17 cellular contexts compared by ENCODE assay signal in genomic region chr3:138877246-138877645, GRCh38. TPM values are rescaled to one million over a fixed set of nuclear protein-coding genes. Genes with fewer than 3 reads are reported as not detected.
DNase-seq lines count a peak whose midpoint lies in the region; ATAC-seq and TF ChIP-seq lines count a peak whose summit lies in the region.
"Had no signal": no experiment of that assay in that cellular context is flagged by ENCODE, and none has a peak within 500 bp of the region (broad histone marks: within the 10 kb centered on the region; RNA-seq: fewer than 3 reads in every experiment).

No MANE protein-coding gene starts in this region.

- WGBS in mammary epithelial cell (ENCODE audit: low coverage, missing lambda C conversion rate) = 11% methylated on average over 2 of the region's 2 CpGs
- WGBS in endodermal cell (ENCODE audit: insufficient coverage in 1 of 2, insufficient read length in 1 of 2), 2 experiments = 98 to 100% methylated on average over 2 of the region's 2 CpGs
- 89 to 95% methylated on average over 2 of the region's 2 CpGs for WGBS in tibial nerve, 2 donors

- H3K27ac ChIP-seq in mammary epithelial cell (ENCODE audit: insufficient read depth, low read depth, low read length) (peak overlapping the region; percentile 73), endodermal cell (ENCODE audit: low read depth, low read length) (no peak overlapping the region), neutrophil (peak overlapping the region; percentile 41), tibial nerve (no peak overlapping the region), osteoblast (ENCODE audit: low read depth, low read length) (no peak overlapping the region)

- TF ChIP-seq CTCF in mammary epithelial cell (conservative IDR thresholded peaks at IDR 0.05 in 1 of 2, IDR thresholded peaks at IDR 0.05 in 1 of 2; ENCODE audit: extremely low read depth in 1 of 2, insufficient read depth in 1 of 2, low read depth in 1 of 2, low read length in 2 of 2) (no peak), MCF 10A (IDR thresholded peaks at IDR 0.05; ENCODE audit: unreplicated experiment) (no peak), endodermal cell (conservative IDR thresholded peaks at IDR 0.05) (no peak), neutrophil (IDR thresholded peaks at IDR 0.05) (no peak), tibial nerve (IDR thresholded peaks at IDR 0.05) (no peak), osteoblast (IDR thresholded peaks at IDR 0.05; ENCODE audit: extremely low read depth, low read depth, low read length) (no peak)

- CTCF ChIA-PET in mammary epithelial cell (lab: Charles Lee; ENCODE audit: low non-redundant PET) (no interaction called here), MCF 10A (lab: Yijun Ruan, JAX) (interaction anchor here (1.4 to 2.1 kb wide), 2 partner anchors 38 to 39 kb away, joined by 4 to 9 read pairs; no protein-coding TSS in a partner anchor)

- no peaks in the 10 kb centered on the region for H4K20me1 ChIP-seq in mammary epithelial cell (ENCODE audit: insufficient read depth, low read length)
- no peaks in the 10 kb centered on the region for H4K20me1 ChIP-seq in osteoblast (ENCODE audit: insufficient read depth, low read length)

- H3K4me2 ChIP-seq in mammary epithelial cell (ENCODE audit: insufficient read depth, low read depth, low read length) (peak overlapping the region; percentile 77), osteoblast (ENCODE audit: insufficient read depth, low read length) (no peak overlapping the region)

- H3K79me2 ChIP-seq in mammary epithelial cell (ENCODE audit: insufficient read depth, low read length) = no peaks in the 10 kb centered on the region
- H3K79me2 ChIP-seq in osteoblast (ENCODE audit: insufficient read depth, low read length) = no peaks in the 10 kb centered on the region

- peak; percentile 95 for DNase-seq in mammary epithelial cell
- no peak for DNase-seq in MCF 10A (ENCODE audit: unreplicated experiment)
- peak; percentile 92 for DNase-seq in OCI-M1 (lab: John Stamatoyannopoulos, UW)
- DNase-seq in endodermal cell = no peak
- no peak for DNase-seq in tibial nerve (ENCODE audit: low spot score in 2 of 2)
- DNase-seq in osteoblast (ENCODE audit: insufficient read length, low spot score, missing footprints) = no peak
- DNase-seq: 8988T, Caco-2, GF-D8, NCI-H1694 treated with DMSO at 0.1 percent for 48 hours, NCI-H2107, NCI-H510A, NCI-H82 had no signal

- H3K4me1 ChIP-seq in mammary epithelial cell (ENCODE audit: insufficient read depth, low read length) (peaks cover 11% of the 10 kb centered on the region), endodermal cell (ENCODE audit: control insufficient read depth, insufficient read depth, low read length) (peaks cover 2% of the 10 kb centered on the region), neutrophil (ENCODE audit: control insufficient read depth in 1 of 2, insufficient read depth in 1 of 2, low read depth in 1 of 2, low read length in 1 of 2) (peaks cover 40 to 46% of the 10 kb centered on the region in 2 experiments), tibial nerve (no peaks in the 10 kb centered on the region), osteoblast (ENCODE audit: insufficient read depth, low read length) (no peaks in the 10 kb centered on the region)
- H3K4me1 ChIP-seq: Caco-2 had no signal

- in situ Hi-C loops in mammary epithelial cell (cut with MboI; ENCODE audit: low sequenced_read_pairs in 2 of 2) = no loop called here

- no peak overlapping the region for H3K27ac Mint-ChIP-seq in MCF 10A (ENCODE audit: low read depth, unreplicated experiment)
- H3K27ac Mint-ChIP-seq in endodermal cell = no peak overlapping the region
- H3K27ac Mint-ChIP-seq: B cell, IgD-negative memory B cell had no signal

- TF ChIP-seq POLR2A in tibial nerve (IDR thresholded peaks at IDR 0.05) = no peak

- BruUV-seq in mammary epithelial cell (replicated peaks; lab: Mats Ljungman, UMichigan) = no TSS peak
- no TSS peak for BruUV-seq in MCF 10A (replicated peaks; lab: Mats Ljungman, UMichigan)

- H2AFZ ChIP-seq in mammary epithelial cell (ENCODE audit: low read depth, low read length) = peak overlapping the region; percentile 72
- no peak overlapping the region for H2AFZ ChIP-seq in osteoblast (ENCODE audit: low read length)

- H3K9me3 Mint-ChIP-seq in MCF 10A (ENCODE audit: unreplicated experiment) (no peaks in the 10 kb centered on the region), endodermal cell (peaks cover 25% of the 10 kb centered on the region)

- POLR2A ChIA-PET in MCF 10A (lab: Yijun Ruan, JAX) = no interaction called here

- no peak for ATAC-seq in GM18870 (IDR thresholded peaks at IDR 0.05; ENCODE audit: unreplicated experiment)

- H3K36me3 Mint-ChIP-seq in MCF 10A (ENCODE audit: insufficient read depth, unreplicated experiment) (peaks cover 6% of the 10 kb centered on the region), endodermal cell (ENCODE audit: low read depth) (peaks cover 15% of the 10 kb centered on the region)

- H3K27me3 Mint-ChIP-seq in MCF 10A (ENCODE audit: insufficient read depth, unreplicated experiment) (no peaks in the 10 kb centered on the region), endodermal cell (ENCODE audit: insufficient read depth) (no peaks in the 10 kb centered on the region)
- H3K27me3 Mint-ChIP-seq: IgD-negative memory B cell had no signal

- H3K9me3 ChIP-seq in mammary epithelial cell (replicated peaks; ENCODE audit: insufficient read depth, low read length) (peaks cover 5% of the 10 kb centered on the region), endodermal cell (ENCODE audit: control insufficient read depth, low read length) (peaks cover 34% of the 10 kb centered on the region), neutrophil (no peaks in the 10 kb centered on the region), tibial nerve (peaks cover 0 to 4% (median 0%) of the 10 kb centered on the region in 4 donors), osteoblast (ENCODE audit: low read depth, low read length) (no peaks in the 10 kb centered on the region)
- H3K9me3 ChIP-seq: Caco-2 had no signal

- H3K36me3 ChIP-seq in mammary epithelial cell (ENCODE audit: insufficient read depth, low read length) (no peaks in the 10 kb centered on the region), endodermal cell (ENCODE audit: control insufficient read depth, insufficient read depth, low read length) (no peaks in the 10 kb centered on the region), neutrophil (no peaks in the 10 kb centered on the region), tibial nerve (no peaks in the 10 kb centered on the region), osteoblast (ENCODE audit: insufficient read depth, low read length) (no peaks in the 10 kb centered on the region)

- no peak overlapping the region for H3K4me3 Mint-ChIP-seq in MCF 10A (ENCODE audit: unreplicated experiment)
- no peak overlapping the region for H3K4me3 Mint-ChIP-seq in endodermal cell
- H3K4me3 Mint-ChIP-seq: B cell, IgD-negative memory B cell had no signal

- TF ChIP-seq EP300 in tibial nerve (IDR thresholded peaks at IDR 0.05) = no peak

- H3K27me3 ChIP-seq in mammary epithelial cell (ENCODE audit: insufficient read depth, low read length) = no peaks in the 10 kb centered on the region
- H3K27me3 ChIP-seq in endodermal cell (ENCODE audit: control insufficient read depth, insufficient read depth, low read length, poor library complexity, severe bottlenecking) = no peaks in the 10 kb centered on the region
- no peaks in the 10 kb centered on the region for H3K27me3 ChIP-seq in neutrophil
- no peaks in the 10 kb centered on the region for H3K27me3 ChIP-seq in tibial nerve
- no peaks in the 10 kb centered on the region for H3K27me3 ChIP-seq in osteoblast (ENCODE audit: insufficient read depth, low read length)

- intact Hi-C loops in mammary epithelial cell (cut with micrococcal nuclease) = no loop called here
- intact Hi-C loops in MCF 10A (cut with micrococcal nuclease) = no loop called here

- H3K4me1 Mint-ChIP-seq in MCF 10A (ENCODE audit: insufficient read depth, unreplicated experiment) (no peaks in the 10 kb centered on the region), endodermal cell (peaks cover 8% of the 10 kb centered on the region)

- H3K9ac ChIP-seq in mammary epithelial cell (ENCODE audit: insufficient read depth, low read length) (no peak overlapping the region), endodermal cell (ENCODE audit: extremely low read depth, low read length, poor library complexity, severe bottlenecking) (no peak overlapping the region)

- peak overlapping the region in 1 of 3 experiments; percentile 10 for H3K4me3 ChIP-seq in mammary epithelial cell (replicated peaks in 1 of 3; ENCODE audit: insufficient read depth in 1 of 3, low read depth in 2 of 3, low read length in 3 of 3)
- H3K4me3 ChIP-seq in endodermal cell (ENCODE audit: low read length) = peak overlapping the region; percentile 43
- no peak overlapping the region for H3K4me3 ChIP-seq in neutrophil (ENCODE audit: low read depth in 1 of 2, low read length in 1 of 2)
- H3K4me3 ChIP-seq in tibial nerve = no peak overlapping the region
- H3K4me3 ChIP-seq in osteoblast (ENCODE audit: insufficient read depth, low read length) = no peak overlapping the region

- dilution Hi-C loops in mammary epithelial cell (cut with HindIII; ENCODE audit: low sequenced_read_pairs) = no loop called here

RNA-seq across cellular contexts. Expression of gene PIK3CB, which starts 42.5 kb away (rescaled TPM):
- total RNA-seq in mammary epithelial cell (10 to 100 TPM; 14.5 to 27.2 TPM), MCF 10A (2022) (21.0 and 21.1 TPM in 2 replicates), endodermal cell (10 to 100 TPM; 51.4 to 53.0 TPM), tibial nerve (10 to 100 TPM; 11.2 to 32.1 (median 27.2) TPM), osteoblast (14.5 and 16.8 TPM in 2 replicates)
- polyA plus RNA-seq in mammary epithelial cell = 12.4 TPM
- 34.1 TPM for polyA minus RNA-seq in mammary epithelial cell
- 22.5 TPM for polyA plus RNA-seq in endodermal cell (2013, experiment 1 of 2)
- polyA plus RNA-seq in endodermal cell (2013, experiment 2 of 2) = 23.9 TPM

Comparison
In these comparisons a context has a peak if more than half of its experiments do, and no peak if none do; other contexts are left out.
1. DNase-seq: peak in mammary epithelial cell (single experiment) and OCI-M1 (single experiment); none in MCF 10A (single experiment), endodermal cell (single experiment), tibial nerve (0 of 2) and osteoblast (single experiment).
2. H3K27ac ChIP-seq: peak in mammary epithelial cell (single experiment) and neutrophil (single experiment); none in endodermal cell (single experiment), tibial nerve (0 of 4) and osteoblast (single experiment).